1 cellular context compared by ENCODE assay signal in the genomic region with DNA sequence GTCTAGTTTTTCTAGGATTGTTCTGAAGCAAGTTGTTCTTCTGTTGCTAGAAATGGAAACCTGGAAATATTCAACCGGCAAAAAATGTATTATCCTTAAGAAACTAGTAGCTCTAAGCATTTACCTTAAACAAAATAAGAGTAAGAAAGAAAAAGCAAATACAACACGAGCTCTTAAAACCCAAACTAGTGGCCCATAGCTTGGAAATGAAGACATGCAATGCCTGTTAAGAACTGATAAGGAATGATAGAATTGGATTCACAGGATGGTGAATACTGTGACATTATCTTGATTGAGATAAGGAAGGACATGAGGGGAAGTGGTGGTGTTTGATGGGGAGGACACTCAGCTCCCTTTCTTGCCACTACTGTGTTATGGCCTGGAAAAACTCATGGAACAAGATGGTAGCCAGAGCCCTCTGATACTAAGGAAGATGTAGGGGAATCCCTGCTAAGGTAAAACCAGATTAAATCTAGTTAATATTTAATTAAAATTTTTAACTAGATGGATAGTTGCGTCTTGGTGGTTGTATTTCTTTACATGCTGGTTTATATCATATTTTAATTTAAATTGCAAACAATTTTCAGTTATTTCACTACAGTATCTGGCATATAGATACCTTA.
A peak's percentile ranks its signal among the peaks of the same experiment; 100 is the strongest.
TF ChIP-seq lines count a peak whose summit lies in the region.

No MANE protein-coding gene starts in this region.

TF ChIP-seq in K562, 482 proteins besides CTCF, POLR2A, EP300 and RAD21 (continued from another document):
- TF ChIP-seq GATAD2A (IDR thresholded peaks at IDR 0.05) (peak; percentile 68; the same call in 1 of the 2 replicates), CXXC5 (CRISPR knock-in tag; IDR thresholded peaks at IDR 0.05) (peak; percentile 47), SMARCA4 (IDR thresholded peaks at IDR 0.05) (peak; percentile 97), ZNF12 (CRISPR knock-in tag; IDR thresholded peaks at IDR 0.05) (no peak), NFXL1 (CRISPR knock-in tag; IDR thresholded peaks at IDR 0.05) (no peak), ATF7 (IDR thresholded peaks at IDR 0.05) (peak; percentile 61; the same call in 1 of the 2 replicates), SMARCE1 (IDR thresholded peaks at IDR 0.05) (peak; percentile 99), TEAD4 (IDR thresholded peaks at IDR 0.05; ENCODE audit: low read length) (peak; percentile 97), TEAD4 (CRISPR knock-in tag; IDR thresholded peaks at IDR 0.05; ENCODE audit: borderline replicate concordance) (no peak), ZNF644 (tag; IDR thresholded peaks at IDR 0.05; ENCODE audit: low read depth) (peak; percentile 90), MEIS2 (IDR thresholded peaks at IDR 0.05; ENCODE audit: partially characterized antibody) (peak; percentile 85), FOXK2 (conservative IDR thresholded peaks at IDR 0.05 in 1 of 2, IDR thresholded peaks at IDR 0.05 in 1 of 2; ENCODE audit: low read depth in 2 of 2) (no peak; a peak in 1 of 4 replicates), CBX3 (IDR thresholded peaks at IDR 0.05; ENCODE audit: borderline replicate concordance in 1 of 2, low read length in 2 of 2) (peak in 1 of 2 experiments; percentile 8; a peak in 1 of 3 replicates), TEAD1 (CRISPR knock-in tag; IDR thresholded peaks at IDR 0.05) (peak in 1 of 2 experiments; percentile 90; a peak in 2 of 4 replicates), NFIC (IDR thresholded peaks at IDR 0.05) (peak; percentile 79), ZNF24 (IDR thresholded peaks at IDR 0.05) (peak; percentile 44; the same call in 1 of the 2 replicates), BACH1 (tag; IDR thresholded peaks at IDR 0.05) (0 out of 2 replicates have a peak, but pooled peaks have one; percentile 32), ZBTB1 (CRISPR knock-in tag; IDR thresholded peaks at IDR 0.05; ENCODE audit: borderline replicate concordance, low read depth) (no peak), SMAD2 (IDR thresholded peaks at IDR 0.05; ENCODE audit: low read depth, low read length) (no peak), KHSRP (IDR thresholded peaks at IDR 0.05) (peak; percentile 73; the same call in 1 of the 2 replicates)
- TF ChIP-seq, protein P1, sequence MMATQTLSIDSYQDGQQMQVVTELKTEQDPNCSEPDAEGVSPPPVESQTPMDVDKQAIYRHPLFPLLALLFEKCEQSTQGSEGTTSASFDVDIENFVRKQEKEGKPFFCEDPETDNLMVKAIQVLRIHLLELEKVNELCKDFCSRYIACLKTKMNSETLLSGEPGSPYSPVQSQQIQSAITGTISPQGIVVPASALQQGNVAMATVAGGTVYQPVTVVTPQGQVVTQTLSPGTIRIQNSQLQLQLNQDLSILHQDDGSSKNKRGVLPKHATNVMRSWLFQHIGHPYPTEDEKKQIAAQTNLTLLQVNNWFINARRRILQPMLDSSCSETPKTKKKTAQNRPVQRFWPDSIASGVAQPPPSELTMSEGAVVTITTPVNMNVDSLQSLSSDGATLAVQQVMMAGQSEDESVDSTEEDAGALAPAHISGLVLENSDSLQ (IDR thresholded peaks at IDR 0.05), result peak; percentile 54; the same call in 1 of the 2 replicates
- TF ChIP-seq, protein P2, sequence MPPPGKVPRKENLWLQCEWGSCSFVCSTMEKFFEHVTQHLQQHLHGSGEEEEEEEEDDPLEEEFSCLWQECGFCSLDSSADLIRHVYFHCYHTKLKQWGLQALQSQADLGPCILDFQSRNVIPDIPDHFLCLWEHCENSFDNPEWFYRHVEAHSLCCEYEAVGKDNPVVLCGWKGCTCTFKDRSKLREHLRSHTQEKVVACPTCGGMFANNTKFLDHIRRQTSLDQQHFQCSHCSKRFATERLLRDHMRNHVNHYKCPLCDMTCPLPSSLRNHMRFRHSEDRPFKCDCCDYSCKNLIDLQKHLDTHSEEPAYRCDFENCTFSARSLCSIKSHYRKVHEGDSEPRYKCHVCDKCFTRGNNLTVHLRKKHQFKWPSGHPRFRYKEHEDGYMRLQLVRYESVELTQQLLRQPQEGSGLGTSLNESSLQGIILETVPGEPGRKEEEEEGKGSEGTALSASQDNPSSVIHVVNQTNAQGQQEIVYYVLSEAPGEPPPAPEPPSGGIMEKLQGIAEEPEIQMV (tag; conservative IDR thresholded peaks at IDR 0.05; ENCODE audit: low read depth), result no peak
- TF ChIP-seq, protein P3, sequence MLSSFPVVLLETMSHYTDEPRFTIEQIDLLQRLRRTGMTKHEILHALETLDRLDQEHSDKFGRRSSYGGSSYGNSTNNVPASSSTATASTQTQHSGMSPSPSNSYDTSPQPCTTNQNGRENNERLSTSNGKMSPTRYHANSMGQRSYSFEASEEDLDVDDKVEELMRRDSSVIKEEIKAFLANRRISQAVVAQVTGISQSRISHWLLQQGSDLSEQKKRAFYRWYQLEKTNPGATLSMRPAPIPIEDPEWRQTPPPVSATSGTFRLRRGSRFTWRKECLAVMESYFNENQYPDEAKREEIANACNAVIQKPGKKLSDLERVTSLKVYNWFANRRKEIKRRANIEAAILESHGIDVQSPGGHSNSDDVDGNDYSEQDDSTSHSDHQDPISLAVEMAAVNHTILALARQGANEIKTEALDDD (IDR thresholded peaks at IDR 0.05), result peak; percentile 61; the same call in 1 of the 2 replicates
- TF ChIP-seq, protein P4, sequence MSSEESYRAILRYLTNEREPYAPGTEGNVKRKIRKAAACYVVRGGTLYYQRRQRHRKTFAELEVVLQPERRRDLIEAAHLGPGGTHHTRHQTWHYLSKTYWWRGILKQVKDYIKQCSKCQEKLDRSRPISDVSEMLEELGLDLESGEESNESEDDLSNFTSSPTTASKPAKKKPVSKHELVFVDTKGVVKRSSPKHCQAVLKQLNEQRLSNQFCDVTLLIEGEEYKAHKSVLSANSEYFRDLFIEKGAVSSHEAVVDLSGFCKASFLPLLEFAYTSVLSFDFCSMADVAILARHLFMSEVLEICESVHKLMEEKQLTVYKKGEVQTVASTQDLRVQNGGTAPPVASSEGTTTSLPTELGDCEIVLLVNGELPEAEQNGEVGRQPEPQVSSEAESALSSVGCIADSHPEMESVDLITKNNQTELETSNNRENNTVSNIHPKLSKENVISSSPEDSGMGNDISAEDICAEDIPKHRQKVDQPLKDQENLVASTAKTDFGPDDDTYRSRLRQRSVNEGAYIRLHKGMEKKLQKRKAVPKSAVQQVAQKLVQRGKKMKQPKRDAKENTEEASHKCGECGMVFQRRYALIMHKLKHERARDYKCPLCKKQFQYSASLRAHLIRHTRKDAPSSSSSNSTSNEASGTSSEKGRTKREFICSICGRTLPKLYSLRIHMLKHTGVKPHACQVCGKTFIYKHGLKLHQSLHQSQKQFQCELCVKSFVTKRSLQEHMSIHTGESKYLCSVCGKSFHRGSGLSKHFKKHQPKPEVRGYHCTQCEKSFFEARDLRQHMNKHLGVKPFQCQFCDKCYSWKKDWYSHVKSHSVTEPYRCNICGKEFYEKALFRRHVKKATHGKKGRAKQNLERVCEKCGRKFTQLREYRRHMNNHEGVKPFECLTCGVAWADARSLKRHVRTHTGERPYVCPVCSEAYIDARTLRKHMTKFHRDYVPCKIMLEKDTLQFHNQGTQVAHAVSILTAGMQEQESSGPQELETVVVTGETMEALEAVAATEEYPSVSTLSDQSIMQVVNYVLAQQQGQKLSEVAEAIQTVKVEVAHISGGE (CRISPR knock-in tag; IDR thresholded peaks at IDR 0.05), result no peak
- TF ChIP-seq, protein P5, sequence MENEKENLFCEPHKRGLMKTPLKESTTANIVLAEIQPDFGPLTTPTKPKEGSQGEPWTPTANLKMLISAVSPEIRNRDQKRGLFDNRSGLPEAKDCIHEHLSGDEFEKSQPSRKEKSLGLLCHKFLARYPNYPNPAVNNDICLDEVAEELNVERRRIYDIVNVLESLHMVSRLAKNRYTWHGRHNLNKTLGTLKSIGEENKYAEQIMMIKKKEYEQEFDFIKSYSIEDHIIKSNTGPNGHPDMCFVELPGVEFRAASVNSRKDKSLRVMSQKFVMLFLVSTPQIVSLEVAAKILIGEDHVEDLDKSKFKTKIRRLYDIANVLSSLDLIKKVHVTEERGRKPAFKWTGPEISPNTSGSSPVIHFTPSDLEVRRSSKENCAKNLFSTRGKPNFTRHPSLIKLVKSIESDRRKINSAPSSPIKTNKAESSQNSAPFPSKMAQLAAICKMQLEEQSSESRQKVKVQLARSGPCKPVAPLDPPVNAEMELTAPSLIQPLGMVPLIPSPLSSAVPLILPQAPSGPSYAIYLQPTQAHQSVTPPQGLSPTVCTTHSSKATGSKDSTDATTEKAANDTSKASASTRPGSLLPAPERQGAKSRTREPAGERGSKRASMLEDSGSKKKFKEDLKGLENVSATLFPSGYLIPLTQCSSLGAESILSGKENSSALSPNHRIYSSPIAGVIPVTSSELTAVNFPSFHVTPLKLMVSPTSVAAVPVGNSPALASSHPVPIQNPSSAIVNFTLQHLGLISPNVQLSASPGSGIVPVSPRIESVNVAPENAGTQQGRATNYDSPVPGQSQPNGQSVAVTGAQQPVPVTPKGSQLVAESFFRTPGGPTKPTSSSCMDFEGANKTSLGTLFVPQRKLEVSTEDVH (IDR thresholded peaks at IDR 0.05; ENCODE audit: low read depth, partially characterized antibody), result peak; percentile 50
- TF ChIP-seq, protein P6, sequence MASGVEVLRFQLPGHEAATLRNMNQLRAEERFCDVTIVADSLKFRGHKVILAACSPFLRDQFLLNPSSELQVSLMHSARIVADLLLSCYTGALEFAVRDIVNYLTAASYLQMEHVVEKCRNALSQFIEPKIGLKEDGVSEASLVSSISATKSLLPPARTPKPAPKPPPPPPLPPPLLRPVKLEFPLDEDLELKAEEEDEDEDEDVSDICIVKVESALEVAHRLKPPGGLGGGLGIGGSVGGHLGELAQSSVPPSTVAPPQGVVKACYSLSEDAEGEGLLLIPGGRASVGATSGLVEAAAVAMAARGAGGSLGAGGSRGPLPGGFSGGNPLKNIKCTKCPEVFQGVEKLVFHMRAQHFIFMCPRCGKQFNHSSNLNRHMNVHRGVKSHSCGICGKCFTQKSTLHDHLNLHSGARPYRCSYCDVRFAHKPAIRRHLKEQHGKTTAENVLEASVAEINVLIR (CRISPR knock-in tag; IDR thresholded peaks at IDR 0.05), result peak; percentile 44; the same call in 1 of the 2 replicates
- TF ChIP-seq, protein P7, sequence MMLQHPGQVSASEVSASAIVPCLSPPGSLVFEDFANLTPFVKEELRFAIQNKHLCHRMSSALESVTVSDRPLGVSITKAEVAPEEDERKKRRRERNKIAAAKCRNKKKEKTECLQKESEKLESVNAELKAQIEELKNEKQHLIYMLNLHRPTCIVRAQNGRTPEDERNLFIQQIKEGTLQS (IDR thresholded peaks at IDR 0.05), result peak; percentile 43; the same call in 1 of the 2 replicates
- TF ChIP-seq, protein P7 (CRISPR knock-in tag; conservative IDR thresholded peaks at IDR 0.05), result no peak
- TF ChIP-seq, protein P8, sequence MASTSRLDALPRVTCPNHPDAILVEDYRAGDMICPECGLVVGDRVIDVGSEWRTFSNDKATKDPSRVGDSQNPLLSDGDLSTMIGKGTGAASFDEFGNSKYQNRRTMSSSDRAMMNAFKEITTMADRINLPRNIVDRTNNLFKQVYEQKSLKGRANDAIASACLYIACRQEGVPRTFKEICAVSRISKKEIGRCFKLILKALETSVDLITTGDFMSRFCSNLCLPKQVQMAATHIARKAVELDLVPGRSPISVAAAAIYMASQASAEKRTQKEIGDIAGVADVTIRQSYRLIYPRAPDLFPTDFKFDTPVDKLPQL (IDR thresholded peaks at IDR 0.05; ENCODE audit: extremely low read depth, insufficient read length), result no peak
- TF ChIP-seq, protein P9, sequence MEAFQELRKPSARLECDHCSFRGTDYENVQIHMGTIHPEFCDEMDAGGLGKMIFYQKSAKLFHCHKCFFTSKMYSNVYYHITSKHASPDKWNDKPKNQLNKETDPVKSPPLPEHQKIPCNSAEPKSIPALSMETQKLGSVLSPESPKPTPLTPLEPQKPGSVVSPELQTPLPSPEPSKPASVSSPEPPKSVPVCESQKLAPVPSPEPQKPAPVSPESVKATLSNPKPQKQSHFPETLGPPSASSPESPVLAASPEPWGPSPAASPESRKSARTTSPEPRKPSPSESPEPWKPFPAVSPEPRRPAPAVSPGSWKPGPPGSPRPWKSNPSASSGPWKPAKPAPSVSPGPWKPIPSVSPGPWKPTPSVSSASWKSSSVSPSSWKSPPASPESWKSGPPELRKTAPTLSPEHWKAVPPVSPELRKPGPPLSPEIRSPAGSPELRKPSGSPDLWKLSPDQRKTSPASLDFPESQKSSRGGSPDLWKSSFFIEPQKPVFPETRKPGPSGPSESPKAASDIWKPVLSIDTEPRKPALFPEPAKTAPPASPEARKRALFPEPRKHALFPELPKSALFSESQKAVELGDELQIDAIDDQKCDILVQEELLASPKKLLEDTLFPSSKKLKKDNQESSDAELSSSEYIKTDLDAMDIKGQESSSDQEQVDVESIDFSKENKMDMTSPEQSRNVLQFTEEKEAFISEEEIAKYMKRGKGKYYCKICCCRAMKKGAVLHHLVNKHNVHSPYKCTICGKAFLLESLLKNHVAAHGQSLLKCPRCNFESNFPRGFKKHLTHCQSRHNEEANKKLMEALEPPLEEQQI (IDR thresholded peaks at IDR 0.05), result peak; percentile 82; the same call in 1 of the 2 replicates
